ENCODE assay signal across 15 cellular contexts in the genomic region with DNA sequence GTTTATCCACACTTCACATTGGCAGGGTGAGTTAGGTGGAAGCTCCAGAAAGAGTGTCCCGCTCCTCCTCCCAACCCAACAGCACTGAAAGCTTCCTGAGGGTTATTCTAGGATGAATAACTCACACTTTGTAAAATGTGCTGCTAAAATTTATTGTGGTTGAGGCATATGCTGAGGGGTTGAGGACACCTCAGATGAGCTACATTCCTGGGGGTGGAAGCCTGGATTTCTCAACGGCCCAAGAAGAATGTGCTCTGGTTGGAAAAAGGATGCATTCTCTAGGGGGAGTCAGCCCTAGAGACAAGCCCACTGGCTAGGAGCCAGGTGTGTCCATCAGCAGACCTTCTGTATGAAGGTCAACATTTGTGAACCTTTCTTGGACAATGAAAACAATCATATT.
A peak's percentile ranks its signal among the peaks of the same experiment; 100 is the strongest.
DNase-seq lines count a peak whose midpoint lies in the region; ATAC-seq, FAIRE-seq and TF ChIP-seq lines count a peak whose summit lies in the region.
"Had no signal": no experiment of that assay in that cellular context is flagged by ENCODE, and none has a peak within 500 bp of the region (broad histone marks: within the 10 kb centered on the region; RNA-seq: fewer than 3 reads in every experiment).

No MANE protein-coding gene starts in this region.

- H3K4me1 ChIP-seq in A549 (peaks cover 30% of the 10 kb centered on the region), keratinocyte (ENCODE audit: control insufficient read depth, extremely low read depth, insufficient read depth, low read length) (peaks cover 25% of the 10 kb centered on the region), gastroesophageal sphincter (peaks cover 0 to 21% (median 3%) of the 10 kb centered on the region in 3 donors)
- H3K4me1 ChIP-seq: spleen had no signal

- H4K20me1 ChIP-seq in keratinocyte (ENCODE audit: control insufficient read depth, extremely low read depth, insufficient read depth, low read length) = no peaks in the 10 kb centered on the region

- FAIRE-seq in A549 (lab: Jason Lieb, UNC) = no peak
- FAIRE-seq in keratinocyte (lab: Jason Lieb, UNC) = no peak
- FAIRE-seq: endometrium, GM12891 had no signal

- TF ChIP-seq RAD21 in A549 (conservative IDR thresholded peaks at IDR 0.05 in 1 of 2, IDR thresholded peaks at IDR 0.05 in 1 of 2) = no peak

- H3K4me3 ChIP-seq in A549 (no peak overlapping the region), astrocyte of the cerebellum (ENCODE audit: low read depth, low read length) (no peak overlapping the region), keratinocyte (ENCODE audit: control insufficient read depth in 2 of 3, extremely low read depth in 1 of 3, insufficient read depth in 2 of 3, low read depth in 1 of 3, low read length in 3 of 3) (no peak overlapping the region), gastroesophageal sphincter (no peak overlapping the region)
- H3K4me3 ChIP-seq: SK-N-MC, spleen had no signal

- no peak for TF ChIP-seq CTCF in A549 (IDR thresholded peaks at IDR 0.05)
- TF ChIP-seq CTCF in astrocyte of the cerebellum (IDR thresholded peaks at IDR 0.05; ENCODE audit: low read depth, low read length, missing control alignments) = no peak
- no peak for TF ChIP-seq CTCF in keratinocyte (optimal IDR thresholded peaks at IDR 0.05 in 1 of 3, IDR thresholded peaks at IDR 0.05 in 1 of 3, conservative IDR thresholded peaks at IDR 0.05 in 1 of 3; ENCODE audit: extremely low read depth in 1 of 3, insufficient read depth in 2 of 3, low read length in 3 of 3)
- TF ChIP-seq CTCF in gastroesophageal sphincter (IDR thresholded peaks at IDR 0.05) = no peak

- H3K27me3 Mint-ChIP-seq in activated CD4-positive, alpha-beta T cell treated with anti-CD3 and anti-CD28 coated beads, Interleukin-2, amount 10 ng/mL, durations not matched to agents 24 days and 14 days = no peaks in the 10 kb centered on the region

- H3K27ac Mint-ChIP-seq in activated CD4-positive, alpha-beta T cell treated with anti-CD3 and anti-CD28 coated beads, Interleukin-2, amount 10 ng/mL, durations not matched to agents 24 days and 14 days = no peak overlapping the region
- H3K27ac Mint-ChIP-seq: nephron progenitor cell had no signal

- DNase-seq in A549 (ENCODE audit: low read depth in 1 of 2, low spot score in 1 of 2) (peak in 1 of 2 experiments; percentile 11), HCEC 1CT (peak; percentile 82), astrocyte of the cerebellum (ENCODE audit: low read depth) (peak; percentile 75), keratinocyte (ENCODE audit: low read depth, low spot score) (peak; percentile 54), NCI-H526 (lab: John Stamatoyannopoulos, UW) (no peak)
- no peak for DNase-seq in activated CD4-positive, alpha-beta T cell treated with anti-CD3 and anti-CD28 coated beads, Interleukin-2, amount 10 ng/mL, durations not matched to agents 24 days and 14 days
- DNase-seq: activated gamma-delta T cell treated with Interleukin-2 at 50 U/mL for 16 hours, hypothalamus, nephron progenitor cell, spleen had no signal

- CTCF ChIA-PET in A549 (lab: Yijun Ruan, JAX) = interaction anchor here (1.4 to 7.1 kb wide), 2 partner anchors 42 to 216 kb away, joined by 4 to 30 read pairs; no protein-coding TSS in a partner anchor

- H3K9me3 ChIP-seq in A549 (no peaks in the 10 kb centered on the region), keratinocyte (ENCODE audit: control insufficient read depth, low read depth, low read length) (no peaks in the 10 kb centered on the region), gastroesophageal sphincter (no peaks in the 10 kb centered on the region)
- H3K9me3 ChIP-seq: spleen had no signal

- H3K4me1 Mint-ChIP-seq in activated CD4-positive, alpha-beta T cell treated with anti-CD3 and anti-CD28 coated beads, Interleukin-2, amount 10 ng/mL, durations not matched to agents 24 days and 14 days = no peaks in the 10 kb centered on the region
- H3K4me1 Mint-ChIP-seq: nephron progenitor cell had no signal

- peak overlapping the region; percentile 74 to 85 for H3K27ac ChIP-seq in A549
- no peak overlapping the region for H3K27ac ChIP-seq in keratinocyte (ENCODE audit: control insufficient read depth, insufficient read depth, low read length)
- no peak overlapping the region for H3K27ac ChIP-seq in gastroesophageal sphincter
- H3K27ac ChIP-seq: SK-N-MC, spleen had no signal

- H3K4me2 ChIP-seq in A549 (no peak overlapping the region), keratinocyte (ENCODE audit: control insufficient read depth, extremely low read depth, insufficient read depth, low read depth, low read length) (no peak overlapping the region)

- no peaks in the 10 kb centered on the region for H3K9me1 ChIP-seq in keratinocyte (ENCODE audit: control insufficient read depth, extremely low read depth, insufficient read depth, low read length)

- H2AFZ ChIP-seq in keratinocyte (ENCODE audit: control insufficient read depth, low read length) = peak overlapping the region; percentile 24

- ATAC-seq in A549 = no peak
- ATAC-seq in gastroesophageal sphincter = no peak
- ATAC-seq in HG02759 (IDR thresholded peaks at IDR 0.05; ENCODE audit: unreplicated experiment) = no peak

- POLR2A ChIA-PET in A549 (lab: Yijun Ruan, JAX) = no interaction called here

- no peaks in the 10 kb centered on the region for H3K36me3 Mint-ChIP-seq in activated CD4-positive, alpha-beta T cell treated with anti-CD3 and anti-CD28 coated beads, Interleukin-2, amount 10 ng/mL, durations not matched to agents 24 days and 14 days (ENCODE audit: low read depth)

- in situ Hi-C loops in astrocyte of the cerebellum (cut with HindIII; ENCODE audit: low sequenced_read_pairs) = no loop called here

- TF ChIP-seq EP300 in A549 (IDR thresholded peaks at IDR 0.05) (no peak), gastroesophageal sphincter (IDR thresholded peaks at IDR 0.05) (no peak)

- no peak overlapping the region for H3K9ac ChIP-seq in keratinocyte (ENCODE audit: control insufficient read depth, extremely low read depth, insufficient read depth, low read length)

- no peak overlapping the region for H3K4me3 Mint-ChIP-seq in activated CD4-positive, alpha-beta T cell treated with anti-CD3 and anti-CD28 coated beads, Interleukin-2, amount 10 ng/mL, durations not matched to agents 24 days and 14 days
- H3K4me3 Mint-ChIP-seq: nephron progenitor cell had no signal

- intact Hi-C loops in activated CD4-positive, alpha-beta T cell treated with anti-CD3 and anti-CD28 coated beads, Interleukin-2, amount 10 ng/mL, durations not matched to agents 24 days and 14 days (cut with micrococcal nuclease) = no loop called here

- no peaks in the 10 kb centered on the region for H3K27me3 ChIP-seq in keratinocyte (ENCODE audit: control insufficient read depth, extremely low read depth, insufficient read depth, low read length)
- no peaks in the 10 kb centered on the region for H3K27me3 ChIP-seq in gastroesophageal sphincter
- H3K27me3 ChIP-seq: spleen had no signal

- H3K9me3 Mint-ChIP-seq in activated CD4-positive, alpha-beta T cell treated with anti-CD3 and anti-CD28 coated beads, Interleukin-2, amount 10 ng/mL, durations not matched to agents 24 days and 14 days = no peaks in the 10 kb centered on the region
- H3K9me3 Mint-ChIP-seq: nephron progenitor cell had no signal

- dilution Hi-C loops in keratinocyte (cut with MboI; ENCODE audit: extremely low pct_ligation_motif_present, low sequenced_read_pairs) = no loop called here

- 76% methylated on average over 2 of the region's 2 CpGs for WGBS in A549 (ENCODE audit: missing lambda C conversion rate)
- WGBS in gastroesophageal sphincter (ENCODE audit: low coverage in 1 of 2), 2 donors = 38 to 54% methylated on average over 1 to 2 of the region's 2 CpGs

- H3K79me2 ChIP-seq in keratinocyte (ENCODE audit: control insufficient read depth, insufficient read depth, low read length) = no peaks in the 10 kb centered on the region

- TF ChIP-seq POLR2A in A549 (IDR thresholded peaks at IDR 0.05; ENCODE audit: low read length) (no peak), gastroesophageal sphincter (IDR thresholded peaks at IDR 0.05) (no peak)

- H3K36me3 ChIP-seq in keratinocyte (ENCODE audit: control insufficient read depth in 2 of 2, extremely low read depth in 1 of 2, insufficient read depth in 2 of 2, low read length in 2 of 2) (no peaks in the 10 kb centered on the region), gastroesophageal sphincter (no peaks in the 10 kb centered on the region)
- H3K36me3 ChIP-seq: spleen had no signal

TF ChIP-seq in A549, 52 proteins besides CTCF, POLR2A, EP300 and RAD21:
- TF ChIP-seq, protein P1, sequence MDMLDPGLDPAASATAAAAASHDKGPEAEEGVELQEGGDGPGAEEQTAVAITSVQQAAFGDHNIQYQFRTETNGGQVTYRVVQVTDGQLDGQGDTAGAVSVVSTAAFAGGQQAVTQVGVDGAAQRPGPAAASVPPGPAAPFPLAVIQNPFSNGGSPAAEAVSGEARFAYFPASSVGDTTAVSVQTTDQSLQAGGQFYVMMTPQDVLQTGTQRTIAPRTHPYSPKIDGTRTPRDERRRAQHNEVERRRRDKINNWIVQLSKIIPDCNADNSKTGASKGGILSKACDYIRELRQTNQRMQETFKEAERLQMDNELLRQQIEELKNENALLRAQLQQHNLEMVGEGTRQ (IDR thresholded peaks at IDR 0.05) = no peak
- no peak for TF ChIP-seq MAZ (IDR thresholded peaks at IDR 0.05; ENCODE audit: borderline replicate concordance, low read depth, low read length)
- TF ChIP-seq MYC (IDR thresholded peaks at IDR 0.05; ENCODE audit: borderline replicate concordance, low read length) = no peak

Comparison
In these comparisons a context has a peak if more than half of its experiments do, and no peak if none do; other contexts are left out.
1. DNase-seq: peak in HCEC 1CT (single experiment), astrocyte of the cerebellum (single experiment) and keratinocyte (single experiment); none in NCI-H526 (0 of 2) and activated CD4-positive, alpha-beta T cell treated with anti-CD3 and anti-CD28 coated beads, Interleukin-2, amount 10 ng/mL, durations not matched to agents 24 days and 14 days (single experiment).
2. H3K27ac ChIP-seq: peak in A549 (2 of 2); none in keratinocyte (single experiment) and gastroesophageal sphincter (0 of 4).